ENCODE assay signal across 18 cellular contexts in genomic region chr20:14470977-14471642, GRCh38.
"Had no signal": no experiment of that assay in that cellular context is flagged by ENCODE, and none has a peak within 500 bp of the region (broad histone marks: within the 10 kb centered on the region; RNA-seq: fewer than 3 reads in every experiment).

No MANE protein-coding gene starts in this region.

- H3K27ac ChIP-seq: body of pancreas, cardiac muscle cell, neutrophil, pancreas, psoas muscle, upper lobe of left lung had no signal

- H3K4me1 ChIP-seq: psoas muscle, upper lobe of left lung had no signal

- DNase-seq: activated CD4-positive, alpha-beta T cell treated with anti-CD3 and anti-CD28 coated beads, Interleukin-2, amount 50 U/mL, for 1 hour; activated gamma-delta T cell treated with Interleukin-2 at 50 U/mL for 16 hours; activated T-cell treated with anti-CD3 and anti-CD28 coated beads, Interleukin-2, amount 50 U/mL, for 1 hour; cortex of kidney; left ventricle myocardium superior; mammary epithelial cell; natural killer cell; psoas muscle; right cardiac atrium; stimulated activated CD4-positive, alpha-beta T cell treated with anti-CD3 and anti-CD28 coated beads, Interleukin-4, amount 100 ng/mL, for 24 hours; stimulated activated naive CD4-positive, alpha-beta T cell treated with Interleukin-2 at 50 U/mL for 16 hours; T-helper 17 cell; upper lobe of left lung had no signal

- H3K4me3 ChIP-seq: body of pancreas, cardiac muscle cell, hepatocyte, pancreas, psoas muscle, upper lobe of left lung had no signal

- ATAC-seq: left ventricle myocardium superior, natural killer cell, psoas muscle, right cardiac atrium, T-helper 17 cell had no signal

- FAIRE-seq: pancreas had no signal

- H3K27me3 ChIP-seq: body of pancreas, cardiac muscle cell, hepatocyte, neutrophil, pancreas, upper lobe of left lung had no signal

- H2AFZ ChIP-seq: hepatocyte had no signal

- H3K79me2 ChIP-seq: hepatocyte had no signal

- H3K9me3 ChIP-seq: body of pancreas, neutrophil, pancreas, psoas muscle, upper lobe of left lung had no signal

- H3K36me3 ChIP-seq: cardiac muscle cell, neutrophil, pancreas, upper lobe of left lung had no signal
